ENCODE assay signal across 1 cellular context in genomic region chr16:13915033-13915635, GRCh38.
TF ChIP-seq lines count a peak whose summit lies in the region.

No MANE protein-coding gene starts in this region.

TF ChIP-seq in HepG2, 621 proteins besides CTCF, POLR2A, EP300 and RAD21 (continued from another document and continues in another):
- TF ChIP-seq FOXO4 (CRISPR knock-in tag; conservative IDR thresholded peaks at IDR 0.05) = no peak
- TF ChIP-seq IKZF4 (CRISPR knock-in tag; IDR thresholded peaks at IDR 0.05; ENCODE audit: borderline replicate concordance, low read depth, not compliant biosample characterization) = peak; percentile 34
- 0 out of 2 replicates have a peak, but pooled peaks have one; percentile 23 for TF ChIP-seq TIGD3 (CRISPR knock-in tag; IDR thresholded peaks at IDR 0.05; ENCODE audit: borderline replicate concordance)
- peak; percentile 54; the same call in 1 of the 2 replicates for TF ChIP-seq ARNTL (CRISPR knock-in tag; IDR thresholded peaks at IDR 0.05)
- peak; percentile 77; the same call in 1 of the 2 replicates for TF ChIP-seq MTERF4 (CRISPR knock-in tag; IDR thresholded peaks at IDR 0.05)
- no peak for TF ChIP-seq NAIF1 (CRISPR knock-in tag; IDR thresholded peaks at IDR 0.05; ENCODE audit: borderline replicate concordance)
- TF ChIP-seq NFAT5 (CRISPR knock-in tag; IDR thresholded peaks at IDR 0.05) = 0 out of 2 replicates have a peak, but pooled peaks have one; percentile 17
- peak; percentile 81; the same call in 1 of the 2 replicates for TF ChIP-seq SMYD3 (CRISPR knock-in tag; IDR thresholded peaks at IDR 0.05)
- TF ChIP-seq ZNF556 (CRISPR knock-in tag; IDR thresholded peaks at IDR 0.05; ENCODE audit: borderline replicate concordance) = no peak; the same call in 1 of the 2 replicates
- TF ChIP-seq ZNF775 (CRISPR knock-in tag; IDR thresholded peaks at IDR 0.05; ENCODE audit: borderline replicate concordance) = no peak
- 0 out of 2 replicates have a peak, but pooled peaks have one; percentile 36 for TF ChIP-seq ZNF691 (CRISPR knock-in tag; IDR thresholded peaks at IDR 0.05; ENCODE audit: borderline replicate concordance, low read depth)
- TF ChIP-seq ZNF570 (CRISPR knock-in tag; IDR thresholded peaks at IDR 0.05; ENCODE audit: borderline replicate concordance) = no peak
- TF ChIP-seq ZEB1 (IDR thresholded peaks at IDR 0.05; ENCODE audit: insufficient replicate concordance, low read depth) = no peak
- 0 out of 2 replicates have a peak, but pooled peaks have one; percentile 8 for TF ChIP-seq ATF5 (CRISPR knock-in tag; IDR thresholded peaks at IDR 0.05; ENCODE audit: low read depth)
- TF ChIP-seq GFI1 (CRISPR knock-in tag; IDR thresholded peaks at IDR 0.05; ENCODE audit: borderline replicate concordance) = no peak; the same call in 1 of the 2 replicates
- peak; percentile 65 for TF ChIP-seq ZHX2 (IDR thresholded peaks at IDR 0.05; ENCODE audit: low read depth)
- no peak for TF ChIP-seq ZHX2 (CRISPR knock-in tag; IDR thresholded peaks at IDR 0.05; ENCODE audit: borderline replicate concordance)
- TF ChIP-seq ARID2 (CRISPR knock-in tag; IDR thresholded peaks at IDR 0.05; ENCODE audit: borderline replicate concordance) = no peak
- 0 out of 2 replicates have a peak, but pooled peaks have one; percentile 51 for TF ChIP-seq ZNF431 (CRISPR knock-in tag; IDR thresholded peaks at IDR 0.05; ENCODE audit: borderline replicate concordance, low read depth)
- no peak for TF ChIP-seq RBM22 (optimal IDR thresholded peaks at IDR 0.05; ENCODE audit: low read length)
- TF ChIP-seq ZNF451 (CRISPR knock-in tag; IDR thresholded peaks at IDR 0.05) = peak; percentile 63; the same call in 1 of the 2 replicates
- TF ChIP-seq CHD4 (IDR thresholded peaks at IDR 0.05; ENCODE audit: borderline replicate concordance, low read length) = peak; percentile 37; the same call in 1 of the 2 replicates
- 0 out of 2 replicates have a peak, but pooled peaks have one; percentile 17 for TF ChIP-seq BCL6 (CRISPR knock-in tag; IDR thresholded peaks at IDR 0.05)
- TF ChIP-seq ZNF563 (CRISPR knock-in tag; IDR thresholded peaks at IDR 0.05) = peak; percentile 37; the same call in 1 of the 2 replicates
- TF ChIP-seq ZNF18 (CRISPR knock-in tag; IDR thresholded peaks at IDR 0.05; ENCODE audit: insufficient replicate concordance) = peak; percentile 77
- TF ChIP-seq HOXA3 (CRISPR knock-in tag; IDR thresholded peaks at IDR 0.05) = peak; percentile 60; the same call in 1 of the 2 replicates
- TF ChIP-seq ZNF296 (CRISPR knock-in tag; conservative IDR thresholded peaks at IDR 0.05) = peak; percentile 63; the same call in 1 of the 2 replicates
- peak; percentile 48; the same call in 1 of the 2 replicates for TF ChIP-seq ZNF17 (CRISPR knock-in tag; IDR thresholded peaks at IDR 0.05)
- no peak for TF ChIP-seq KDM2A (CRISPR knock-in tag; IDR thresholded peaks at IDR 0.05; ENCODE audit: borderline replicate concordance, low read depth)
- TF ChIP-seq HIVEP1 (CRISPR knock-in tag; IDR thresholded peaks at IDR 0.05) = no peak
- TF ChIP-seq HDAC1 (CRISPR knock-in tag; IDR thresholded peaks at IDR 0.05) = peak; percentile 81
- TF ChIP-seq ZFX (CRISPR knock-in tag; IDR thresholded peaks at IDR 0.05; ENCODE audit: low read depth) = peak; percentile 73
- TF ChIP-seq IKZF1 (IDR thresholded peaks at IDR 0.05) = no peak
- no peak for TF ChIP-seq PRPF4 (IDR thresholded peaks at IDR 0.05; ENCODE audit: low read depth, low read length, poor library complexity, severe bottlenecking)
- TF ChIP-seq ATF7-NPFF (CRISPR knock-in tag; IDR thresholded peaks at IDR 0.05; ENCODE audit: low read depth) = no peak
- TF ChIP-seq FLYWCH1 (CRISPR knock-in tag; IDR thresholded peaks at IDR 0.05) = 0 out of 2 replicates have a peak, but pooled peaks have one; percentile 19
- TF ChIP-seq ZMYM2 (CRISPR knock-in tag; IDR thresholded peaks at IDR 0.05) = peak; percentile 100
- TF ChIP-seq ZFY (CRISPR knock-in tag; IDR thresholded peaks at IDR 0.05) = 0 out of 2 replicates have a peak, but pooled peaks have one; percentile 28
- peak; percentile 53; the same call in 1 of the 2 replicates for TF ChIP-seq ZNF788 (CRISPR knock-in tag; IDR thresholded peaks at IDR 0.05; ENCODE audit: borderline replicate concordance)
- TF ChIP-seq GLI4 (CRISPR knock-in tag; IDR thresholded peaks at IDR 0.05; ENCODE audit: borderline replicate concordance) = peak; percentile 93
- TF ChIP-seq PHF5A (CRISPR knock-in tag; IDR thresholded peaks at IDR 0.05; ENCODE audit: low read depth, unreplicated experiment) = no peak
